1 cellular context compared by ENCODE assay signal in the genomic region with DNA sequence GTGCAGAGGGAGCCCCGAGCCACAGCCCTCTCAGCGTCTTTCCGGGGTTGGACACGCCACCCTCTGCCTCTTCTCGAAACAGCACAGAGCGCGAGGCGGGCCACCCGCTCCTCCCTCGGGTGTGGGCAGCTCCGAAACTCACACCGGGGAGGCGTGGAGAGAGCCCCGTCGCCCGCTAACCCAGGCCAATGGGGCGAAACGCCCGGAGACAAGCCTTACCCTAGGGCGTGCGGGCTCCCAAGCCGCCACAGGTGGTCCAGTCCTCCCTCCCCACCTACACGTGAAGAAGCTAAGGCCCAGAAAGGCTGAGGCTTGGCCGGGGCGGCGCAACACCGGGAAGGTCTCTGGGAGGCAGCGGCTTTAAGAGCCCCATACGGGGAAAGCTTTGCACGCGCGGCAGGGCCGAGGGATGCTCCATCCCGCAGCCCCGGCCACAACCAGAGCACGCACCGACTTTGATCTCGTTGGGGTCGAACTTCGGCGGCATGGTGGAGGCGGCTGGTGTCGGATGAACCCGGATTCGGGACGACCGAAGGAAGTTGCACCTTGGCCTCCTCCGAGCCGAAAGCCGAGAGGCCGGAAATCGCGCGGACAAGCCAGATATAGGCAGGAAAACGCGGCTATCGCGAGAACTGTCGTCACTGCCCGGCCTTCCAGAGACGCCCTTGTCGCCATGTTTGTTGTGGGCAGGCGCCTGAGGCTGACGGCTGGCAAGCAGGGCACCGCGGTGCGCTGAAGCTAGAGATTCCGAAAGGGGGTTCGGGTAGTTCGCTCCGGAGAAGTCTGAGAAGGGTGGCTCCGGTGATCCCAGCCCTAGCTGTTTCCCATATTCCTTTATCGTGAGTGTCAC.
A peak's percentile ranks its signal among the peaks of the same experiment; 100 is the strongest.
TF ChIP-seq lines count a peak whose summit lies in the region.

A gene (plus strand): TSS at position 680 of the 850 bp plus-strand sequence. CDS start 3,018 bp downstream, outside the sequence.
A gene (minus strand): TSS at position 576 of the 850 bp plus-strand sequence. CDS start 89 bp downstream, at position 487.

TF ChIP-seq in HEK293, 187 proteins besides CTCF, POLR2A, EP300 and RAD21 (continued from another document and continues in another):
- TF ChIP-seq ZNF174 (tag by site-specific recombination; IDR thresholded peaks at IDR 0.05) (no peak), ZNF544 (tag by site-specific recombination; IDR thresholded peaks at IDR 0.05) (no peak), ZNF37A (tag by site-specific recombination; IDR thresholded peaks at IDR 0.05) (no peak), ZNF561 (tag by site-specific recombination; IDR thresholded peaks at IDR 0.05; ENCODE audit: borderline replicate concordance) (peak; percentile 70; the same call in 1 of the 2 replicates), ZNF416 (tag by site-specific recombination; IDR thresholded peaks at IDR 0.05) (no peak), FEZF1 (tag by site-specific recombination; IDR thresholded peaks at IDR 0.05) (no peak), ZFP3 (tag by site-specific recombination; IDR thresholded peaks at IDR 0.05; ENCODE audit: low read depth) (no peak), ZNF169 (tag by site-specific recombination; IDR thresholded peaks at IDR 0.05) (no peak), ZNF121 (tag by site-specific recombination; IDR thresholded peaks at IDR 0.05) (peak; percentile 42; the same call in 1 of the 2 replicates), ZFP69B (tag by site-specific recombination; IDR thresholded peaks at IDR 0.05) (peak; percentile 61), ZNF248 (tag by site-specific recombination; IDR thresholded peaks at IDR 0.05) (no peak), ZNF354C (tag by site-specific recombination; IDR thresholded peaks at IDR 0.05; ENCODE audit: borderline replicate concordance, low read depth) (no peak), ZNF366 (tag by site-specific recombination; conservative IDR thresholded peaks at IDR 0.05) (no peak), ZNF510 (tag by site-specific recombination; IDR thresholded peaks at IDR 0.05; ENCODE audit: insufficient replicate concordance) (no peak), OSR2 (tag by site-specific recombination; IDR thresholded peaks at IDR 0.05) (no peak; the same call in 1 of the 2 replicates), YY1 (tag by site-specific recombination; IDR thresholded peaks at IDR 0.05) (peak; percentile 97), ZNF837 (tag by site-specific recombination; IDR thresholded peaks at IDR 0.05) (no peak), ZNF529 (tag by site-specific recombination; IDR thresholded peaks at IDR 0.05; ENCODE audit: insufficient replicate concordance) (no peak), REPIN1 (tag by site-specific recombination; IDR thresholded peaks at IDR 0.05; ENCODE audit: low read depth) (peak; percentile 66; the same call in 1 of the 2 replicates), ZNF596 (tag by site-specific recombination; IDR thresholded peaks at IDR 0.05) (no peak), ZNF621 (tag by site-specific recombination; IDR thresholded peaks at IDR 0.05) (no peak), ZNF341 (tag by site-specific recombination; IDR thresholded peaks at IDR 0.05; ENCODE audit: low read depth) (peak; percentile 61), SCRT2 (tag by site-specific recombination; IDR thresholded peaks at IDR 0.05) (peak; percentile 93), TCF7L2 (IDR thresholded peaks at IDR 0.05; ENCODE audit: borderline replicate concordance, low read depth, low read length) (no peak), ZFP37 (tag by site-specific recombination; IDR thresholded peaks at IDR 0.05) (peak; percentile 89), ZNF184 (tag by site-specific recombination; IDR thresholded peaks at IDR 0.05) (no peak), ZFP41 (tag by site-specific recombination; IDR thresholded peaks at IDR 0.05; ENCODE audit: borderline replicate concordance) (0 out of 2 replicates have a peak, but pooled peaks have one; percentile 52), ZNF501 (tag by site-specific recombination; IDR thresholded peaks at IDR 0.05) (peak; percentile 89), ZNF521 (tag by site-specific recombination; IDR thresholded peaks at IDR 0.05) (no peak), ZNF626 (tag by site-specific recombination; IDR thresholded peaks at IDR 0.05) (no peak), HOXC10 (CRISPR knock-in tag; IDR thresholded peaks at IDR 0.05) (0 out of 2 replicates have a peak, but pooled peaks have one; percentile 42), KLF1 (tag by site-specific recombination; IDR thresholded peaks at IDR 0.05) (0 out of 2 replicates have a peak, but pooled peaks have one; percentile 13), ZNF658 (tag by site-specific recombination; IDR thresholded peaks at IDR 0.05) (no peak), ZNF2 (tag by site-specific recombination; IDR thresholded peaks at IDR 0.05) (peak; percentile 79), ZBTB48 (tag by site-specific recombination; IDR thresholded peaks at IDR 0.05) (no peak), ZNF473 (tag by site-specific recombination; IDR thresholded peaks at IDR 0.05) (no peak), ZNF302 (tag by site-specific recombination; IDR thresholded peaks at IDR 0.05; ENCODE audit: low read depth) (no peak), ZNF138 (tag by site-specific recombination; IDR thresholded peaks at IDR 0.05; ENCODE audit: borderline replicate concordance) (no peak)
- TF ChIP-seq, protein P1, sequence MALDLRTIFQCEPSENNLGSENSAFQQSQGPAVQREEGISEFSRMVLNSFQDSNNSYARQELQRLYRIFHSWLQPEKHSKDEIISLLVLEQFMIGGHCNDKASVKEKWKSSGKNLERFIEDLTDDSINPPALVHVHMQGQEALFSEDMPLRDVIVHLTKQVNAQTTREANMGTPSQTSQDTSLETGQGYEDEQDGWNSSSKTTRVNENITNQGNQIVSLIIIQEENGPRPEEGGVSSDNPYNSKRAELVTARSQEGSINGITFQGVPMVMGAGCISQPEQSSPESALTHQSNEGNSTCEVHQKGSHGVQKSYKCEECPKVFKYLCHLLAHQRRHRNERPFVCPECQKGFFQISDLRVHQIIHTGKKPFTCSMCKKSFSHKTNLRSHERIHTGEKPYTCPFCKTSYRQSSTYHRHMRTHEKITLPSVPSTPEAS (tag by site-specific recombination; IDR thresholded peaks at IDR 0.05), result no peak
- TF ChIP-seq, protein P2, sequence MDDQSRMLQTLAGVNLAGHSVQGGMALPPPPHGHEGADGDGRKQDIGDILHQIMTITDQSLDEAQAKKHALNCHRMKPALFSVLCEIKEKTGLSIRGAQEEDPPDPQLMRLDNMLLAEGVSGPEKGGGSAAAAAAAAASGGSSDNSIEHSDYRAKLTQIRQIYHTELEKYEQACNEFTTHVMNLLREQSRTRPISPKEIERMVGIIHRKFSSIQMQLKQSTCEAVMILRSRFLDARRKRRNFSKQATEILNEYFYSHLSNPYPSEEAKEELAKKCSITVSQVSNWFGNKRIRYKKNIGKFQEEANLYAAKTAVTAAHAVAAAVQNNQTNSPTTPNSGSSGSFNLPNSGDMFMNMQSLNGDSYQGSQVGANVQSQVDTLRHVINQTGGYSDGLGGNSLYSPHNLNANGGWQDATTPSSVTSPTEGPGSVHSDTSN (CRISPR knock-in tag; IDR thresholded peaks at IDR 0.05), result peak; percentile 95
- TF ChIP-seq, protein P3, sequence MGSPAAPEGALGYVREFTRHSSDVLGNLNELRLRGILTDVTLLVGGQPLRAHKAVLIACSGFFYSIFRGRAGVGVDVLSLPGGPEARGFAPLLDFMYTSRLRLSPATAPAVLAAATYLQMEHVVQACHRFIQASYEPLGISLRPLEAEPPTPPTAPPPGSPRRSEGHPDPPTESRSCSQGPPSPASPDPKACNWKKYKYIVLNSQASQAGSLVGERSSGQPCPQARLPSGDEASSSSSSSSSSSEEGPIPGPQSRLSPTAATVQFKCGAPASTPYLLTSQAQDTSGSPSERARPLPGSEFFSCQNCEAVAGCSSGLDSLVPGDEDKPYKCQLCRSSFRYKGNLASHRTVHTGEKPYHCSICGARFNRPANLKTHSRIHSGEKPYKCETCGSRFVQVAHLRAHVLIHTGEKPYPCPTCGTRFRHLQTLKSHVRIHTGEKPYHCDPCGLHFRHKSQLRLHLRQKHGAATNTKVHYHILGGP (tag by site-specific recombination; IDR thresholded peaks at IDR 0.05), result no peak
- TF ChIP-seq, protein P4, sequence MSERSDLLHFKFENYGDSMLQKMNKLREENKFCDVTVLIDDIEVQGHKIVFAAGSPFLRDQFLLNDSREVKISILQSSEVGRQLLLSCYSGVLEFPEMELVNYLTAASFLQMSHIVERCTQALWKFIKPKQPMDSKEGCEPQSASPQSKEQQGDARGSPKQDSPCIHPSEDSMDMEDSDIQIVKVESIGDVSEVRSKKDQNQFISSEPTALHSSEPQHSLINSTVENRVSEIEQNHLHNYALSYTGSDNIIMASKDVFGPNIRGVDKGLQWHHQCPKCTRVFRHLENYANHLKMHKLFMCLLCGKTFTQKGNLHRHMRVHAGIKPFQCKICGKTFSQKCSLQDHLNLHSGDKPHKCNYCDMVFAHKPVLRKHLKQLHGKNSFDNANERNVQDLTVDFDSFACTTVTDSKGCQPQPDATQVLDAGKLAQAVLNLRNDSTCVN (tag by site-specific recombination; optimal IDR thresholded peaks at IDR 0.05), result peak; percentile 45
- TF ChIP-seq, protein P5, sequence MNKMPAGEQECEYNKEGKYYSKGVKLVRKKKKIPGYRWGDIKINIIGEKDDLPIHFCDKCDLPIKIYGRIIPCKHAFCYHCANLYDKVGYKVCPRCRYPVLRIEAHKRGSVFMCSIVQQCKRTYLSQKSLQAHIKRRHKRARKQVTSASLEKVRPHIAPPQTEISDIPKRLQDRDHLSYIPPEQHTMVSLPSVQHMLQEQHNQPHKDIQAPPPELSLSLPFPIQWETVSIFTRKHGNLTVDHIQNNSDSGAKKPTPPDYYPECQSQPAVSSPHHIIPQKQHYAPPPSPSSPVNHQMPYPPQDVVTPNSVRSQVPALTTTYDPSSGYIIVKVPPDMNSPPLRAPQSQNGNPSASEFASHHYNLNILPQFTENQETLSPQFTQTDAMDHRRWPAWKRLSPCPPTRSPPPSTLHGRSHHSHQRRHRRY (tag by site-specific recombination; IDR thresholded peaks at IDR 0.05), result no peak
- TF ChIP-seq, protein P6, sequence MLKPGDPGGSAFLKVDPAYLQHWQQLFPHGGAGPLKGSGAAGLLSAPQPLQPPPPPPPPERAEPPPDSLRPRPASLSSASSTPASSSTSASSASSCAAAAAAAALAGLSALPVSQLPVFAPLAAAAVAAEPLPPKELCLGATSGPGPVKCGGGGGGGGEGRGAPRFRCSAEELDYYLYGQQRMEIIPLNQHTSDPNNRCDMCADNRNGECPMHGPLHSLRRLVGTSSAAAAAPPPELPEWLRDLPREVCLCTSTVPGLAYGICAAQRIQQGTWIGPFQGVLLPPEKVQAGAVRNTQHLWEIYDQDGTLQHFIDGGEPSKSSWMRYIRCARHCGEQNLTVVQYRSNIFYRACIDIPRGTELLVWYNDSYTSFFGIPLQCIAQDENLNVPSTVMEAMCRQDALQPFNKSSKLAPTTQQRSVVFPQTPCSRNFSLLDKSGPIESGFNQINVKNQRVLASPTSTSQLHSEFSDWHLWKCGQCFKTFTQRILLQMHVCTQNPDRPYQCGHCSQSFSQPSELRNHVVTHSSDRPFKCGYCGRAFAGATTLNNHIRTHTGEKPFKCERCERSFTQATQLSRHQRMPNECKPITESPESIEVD (tag by site-specific recombination; IDR thresholded peaks at IDR 0.05), result no peak
- TF ChIP-seq, protein P7, sequence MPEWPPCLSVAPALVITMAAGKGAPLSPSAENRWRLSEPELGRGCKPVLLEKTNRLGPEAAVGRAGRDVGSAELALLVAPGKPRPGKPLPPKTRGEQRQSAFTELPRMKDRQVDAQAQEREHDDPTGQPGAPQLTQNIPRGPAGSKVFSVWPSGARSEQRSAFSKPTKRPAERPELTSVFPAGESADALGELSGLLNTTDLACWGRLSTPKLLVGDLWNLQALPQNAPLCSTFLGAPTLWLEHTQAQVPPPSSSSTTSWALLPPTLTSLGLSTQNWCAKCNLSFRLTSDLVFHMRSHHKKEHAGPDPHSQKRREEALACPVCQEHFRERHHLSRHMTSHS (tag by site-specific recombination; IDR thresholded peaks at IDR 0.05), result no peak
- TF ChIP-seq, protein P8, sequence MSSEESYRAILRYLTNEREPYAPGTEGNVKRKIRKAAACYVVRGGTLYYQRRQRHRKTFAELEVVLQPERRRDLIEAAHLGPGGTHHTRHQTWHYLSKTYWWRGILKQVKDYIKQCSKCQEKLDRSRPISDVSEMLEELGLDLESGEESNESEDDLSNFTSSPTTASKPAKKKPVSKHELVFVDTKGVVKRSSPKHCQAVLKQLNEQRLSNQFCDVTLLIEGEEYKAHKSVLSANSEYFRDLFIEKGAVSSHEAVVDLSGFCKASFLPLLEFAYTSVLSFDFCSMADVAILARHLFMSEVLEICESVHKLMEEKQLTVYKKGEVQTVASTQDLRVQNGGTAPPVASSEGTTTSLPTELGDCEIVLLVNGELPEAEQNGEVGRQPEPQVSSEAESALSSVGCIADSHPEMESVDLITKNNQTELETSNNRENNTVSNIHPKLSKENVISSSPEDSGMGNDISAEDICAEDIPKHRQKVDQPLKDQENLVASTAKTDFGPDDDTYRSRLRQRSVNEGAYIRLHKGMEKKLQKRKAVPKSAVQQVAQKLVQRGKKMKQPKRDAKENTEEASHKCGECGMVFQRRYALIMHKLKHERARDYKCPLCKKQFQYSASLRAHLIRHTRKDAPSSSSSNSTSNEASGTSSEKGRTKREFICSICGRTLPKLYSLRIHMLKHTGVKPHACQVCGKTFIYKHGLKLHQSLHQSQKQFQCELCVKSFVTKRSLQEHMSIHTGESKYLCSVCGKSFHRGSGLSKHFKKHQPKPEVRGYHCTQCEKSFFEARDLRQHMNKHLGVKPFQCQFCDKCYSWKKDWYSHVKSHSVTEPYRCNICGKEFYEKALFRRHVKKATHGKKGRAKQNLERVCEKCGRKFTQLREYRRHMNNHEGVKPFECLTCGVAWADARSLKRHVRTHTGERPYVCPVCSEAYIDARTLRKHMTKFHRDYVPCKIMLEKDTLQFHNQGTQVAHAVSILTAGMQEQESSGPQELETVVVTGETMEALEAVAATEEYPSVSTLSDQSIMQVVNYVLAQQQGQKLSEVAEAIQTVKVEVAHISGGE (tag by site-specific recombination; conservative IDR thresholded peaks at IDR 0.05; ENCODE audit: low read depth), result peak; percentile 72
- TF ChIP-seq, protein P9, sequence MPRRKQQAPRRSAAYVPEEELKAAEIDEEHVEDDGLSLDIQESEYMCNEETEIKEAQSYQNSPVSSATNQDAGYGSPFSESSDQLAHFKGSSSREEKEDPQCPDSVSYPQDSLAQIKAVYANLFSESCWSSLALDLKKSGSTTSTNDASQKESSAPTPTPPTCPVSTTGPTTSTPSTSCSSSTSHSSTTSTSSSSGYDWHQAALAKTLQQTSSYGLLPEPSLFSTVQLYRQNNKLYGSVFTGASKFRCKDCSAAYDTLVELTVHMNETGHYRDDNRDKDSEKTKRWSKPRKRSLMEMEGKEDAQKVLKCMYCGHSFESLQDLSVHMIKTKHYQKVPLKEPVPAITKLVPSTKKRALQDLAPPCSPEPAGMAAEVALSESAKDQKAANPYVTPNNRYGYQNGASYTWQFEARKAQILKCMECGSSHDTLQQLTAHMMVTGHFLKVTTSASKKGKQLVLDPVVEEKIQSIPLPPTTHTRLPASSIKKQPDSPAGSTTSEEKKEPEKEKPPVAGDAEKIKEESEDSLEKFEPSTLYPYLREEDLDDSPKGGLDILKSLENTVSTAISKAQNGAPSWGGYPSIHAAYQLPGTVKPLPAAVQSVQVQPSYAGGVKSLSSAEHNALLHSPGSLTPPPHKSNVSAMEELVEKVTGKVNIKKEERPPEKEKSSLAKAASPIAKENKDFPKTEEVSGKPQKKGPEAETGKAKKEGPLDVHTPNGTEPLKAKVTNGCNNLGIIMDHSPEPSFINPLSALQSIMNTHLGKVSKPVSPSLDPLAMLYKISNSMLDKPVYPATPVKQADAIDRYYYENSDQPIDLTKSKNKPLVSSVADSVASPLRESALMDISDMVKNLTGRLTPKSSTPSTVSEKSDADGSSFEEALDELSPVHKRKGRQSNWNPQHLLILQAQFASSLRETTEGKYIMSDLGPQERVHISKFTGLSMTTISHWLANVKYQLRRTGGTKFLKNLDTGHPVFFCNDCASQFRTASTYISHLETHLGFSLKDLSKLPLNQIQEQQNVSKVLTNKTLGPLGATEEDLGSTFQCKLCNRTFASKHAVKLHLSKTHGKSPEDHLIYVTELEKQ (tag by site-specific recombination; IDR thresholded peaks at IDR 0.05; ENCODE audit: borderline replicate concordance), result no peak
